Comparison of ENCODE assay signal across 22 cellular contexts in genomic region chr20:56989516-56989915, GRCh38.
"Had no signal": no experiment of that assay in that cellular context is flagged by ENCODE, and none has a peak within 500 bp of the region (broad histone marks: within the 10 kb centered on the region; RNA-seq: fewer than 3 reads in every experiment).

No MANE protein-coding gene starts in this region.

- DNase-seq: activated CD4-positive, alpha-beta T cell treated with anti-CD3 and anti-CD28 coated beads for 4 hours; activated CD4-positive, alpha-beta T cell treated with anti-CD3 and anti-CD28 coated beads, Interleukin-2, amount 50 U/mL, for 48 hours; activated CD8-positive, alpha-beta memory T cell treated with anti-CD3 and anti-CD28 coated beads, Interleukin-2, amount 50 U/mL, for 48 hours; activated naive CD4-positive, alpha-beta T cell; activated T-cell treated with anti-CD3 and anti-CD28 coated beads, Interleukin-2, amount 50 U/mL, for 4 hours; effector CD4-positive, alpha-beta T cell; erythroblast; foreskin melanocyte; glutamatergic neuron; immature natural killer cell; lower lobe of right lung; spleen; stimulated activated CD4-positive, alpha-beta T cell treated with anti-CD3 and anti-CD28 coated beads, Interleukin-4, amount 100 ng/mL, for 1 hour; stimulated activated naive CD4-positive, alpha-beta T cell; T-helper 1 cell; upper lobe of left lung had no signal

- H3K36me3 ChIP-seq: cardiac muscle cell, lower lobe of right lung, prostate gland, spleen, thoracic aorta, upper lobe of left lung had no signal

- H3K4me1 ChIP-seq: lower lobe of right lung, prostate gland, spleen, upper lobe of left lung had no signal

- H3K4me3 ChIP-seq: cardiac muscle cell, hepatocyte, lower lobe of right lung, prostate gland, spleen, thoracic aorta, upper lobe of left lung had no signal

- H3K79me2 ChIP-seq: hepatocyte had no signal

- H3K4me2 ChIP-seq: hepatocyte had no signal

- ATAC-seq: activated T-cell treated with anti-CD3 and anti-CD28 coated beads, Interleukin-2, amount 50 U/mL, for 4 hours; left lobe of liver; lower lobe of right lung; natural killer cell treated with Interleukin-12 subunit alpha and Interleukin-12 subunit beta and Interleukin-15 and Interleukin-18, amount 100 ng/mL, for 72 hours had no signal

- H3K9me3 ChIP-seq: prostate gland had no signal

- H3K27me3 ChIP-seq: cardiac muscle cell, hepatocyte, upper lobe of left lung had no signal

- H2AFZ ChIP-seq: hepatocyte had no signal

- H3K27ac ChIP-seq: cardiac muscle cell, hepatocyte, lower lobe of right lung, prostate gland, spleen, thoracic aorta, upper lobe of left lung had no signal
